ENCODE assay signal across 25 cellular contexts in the genomic region with DNA sequence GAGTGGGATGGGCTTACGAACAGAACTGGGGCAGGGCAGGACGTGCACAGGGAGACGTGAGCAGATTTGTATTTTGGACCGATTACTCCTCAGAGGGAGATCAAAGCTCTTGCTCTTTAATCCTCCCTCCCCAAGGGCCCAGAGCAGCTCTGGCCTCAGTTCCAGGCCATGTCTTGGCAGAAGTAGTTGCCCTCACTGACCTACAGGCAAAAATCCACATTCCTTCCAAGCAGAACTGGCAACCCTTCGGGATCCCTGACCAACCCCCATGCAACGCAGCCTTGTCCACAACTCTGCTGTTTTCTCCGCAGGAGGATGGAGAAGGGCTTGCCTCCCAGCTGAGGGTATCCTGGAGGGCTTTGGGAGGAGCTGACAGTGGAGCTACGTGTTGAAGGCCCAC.
DNase-seq lines count a peak whose midpoint lies in the region; ATAC-seq, FAIRE-seq and TF ChIP-seq lines count a peak whose summit lies in the region.
"Had no signal": no experiment of that assay in that cellular context is flagged by ENCODE, and none has a peak within 500 bp of the region (broad histone marks: within the 10 kb centered on the region; RNA-seq: fewer than 3 reads in every experiment).

No MANE protein-coding gene starts in this region.

- TF ChIP-seq RAD21 in liver (IDR thresholded peaks at IDR 0.05) (peak in 1 of 2 donors; percentile 10), HepG2 (CRISPR knock-in tag; IDR thresholded peaks at IDR 0.05) (no peak)

- H3K4me2 ChIP-seq in HepG2 (ENCODE audit: low read depth, low read length) = no peak overlapping the region

- H3K9ac ChIP-seq in liver (ENCODE audit: low read depth in 1 of 2, low read length in 2 of 2) = no peak overlapping the region
- no peak overlapping the region for H3K9ac ChIP-seq in HepG2 (ENCODE audit: insufficient read depth, low read depth, low read length)
- H3K9ac ChIP-seq: BLaER1, GM23248 had no signal

- TF ChIP-seq POLR2A in HepG2 (IDR thresholded peaks at IDR 0.05; ENCODE audit: insufficient read depth in 1 of 2, low read depth in 2 of 2, low read length in 2 of 2) (no peak), ovary (IDR thresholded peaks at IDR 0.05) (no peak)

- CTCF ChIA-PET in HepG2 (lab: Yijun Ruan, JAX; ENCODE audit: low intra/inter-chr PET ratio, low total read pairs) (no interaction called here), HEK293T (lab: Yijun Ruan, JAX) (interaction anchor here (1.9 kb wide), 1 partner anchor 16 kb away, joined by 8 read pairs; no protein-coding TSS in a partner anchor)

- no peaks in the 10 kb centered on the region for H3K4me1 ChIP-seq in liver (ENCODE audit: control insufficient read depth in 4 of 4, insufficient read depth in 4 of 4, low read length in 3 of 4)
- H3K4me1 ChIP-seq in HepG2 (ENCODE audit: insufficient read depth, low read length) = 0 out of 2 replicates have a peak, but pooled peaks cover 5% of the 10 kb centered on the region
- H3K4me1 ChIP-seq in ovary (ENCODE audit: insufficient read depth) = peaks cover 20% of the 10 kb centered on the region
- no peaks in the 10 kb centered on the region for H3K4me1 ChIP-seq in aorta (ENCODE audit: control insufficient read depth in 1 of 2, insufficient read depth in 2 of 2, low read length in 2 of 2)
- H3K4me1 ChIP-seq: body of pancreas, Caco-2, SJSA1 had no signal

- WGBS in liver = 62% methylated on average over 8 of the region's 8 CpGs
- 5% methylated on average over 4 of the region's 8 CpGs for WGBS in HepG2 (ENCODE audit: low lambda C conversion rate)
- 4 to 7% (median 6%) methylated on average over 7 to 8 of the region's 8 CpGs for WGBS in ovary, 3 donors
- 15 to 25% methylated on average over 8 of the region's 8 CpGs for WGBS in aorta, 2 donors

- TF ChIP-seq EP300 in HepG2 (IDR thresholded peaks at IDR 0.05; ENCODE audit: low read depth in 2 of 2, low read length in 2 of 2) (no peak), HepG2 (CRISPR knock-in tag; IDR thresholded peaks at IDR 0.05; ENCODE audit: borderline replicate concordance) (no peak), ovary (IDR thresholded peaks at IDR 0.05) (no peak)

- H3K27ac ChIP-seq in liver (ENCODE audit: low read depth in 1 of 2, low read length in 2 of 2) = peak overlapping the region in 1 of 2 donors; percentile 16
- H3K27ac ChIP-seq in HepG2 (ENCODE audit: extremely low read length, insufficient read depth, low read length) = no peak overlapping the region
- peak overlapping the region; percentile 38 to 76 for H3K27ac ChIP-seq in ovary
- H3K27ac ChIP-seq in aorta (ENCODE audit: low read depth in 1 of 2, low read length in 2 of 2) = no peak overlapping the region
- H3K27ac ChIP-seq: BLaER1, body of pancreas, GM23248, SJSA1, VCaP had no signal

- no peak for TF ChIP-seq CTCF in liver (IDR thresholded peaks at IDR 0.05; ENCODE audit: low read depth, low read length, missing input control)
- no peak for TF ChIP-seq CTCF in HepG2 (CRISPR knock-in tag; IDR thresholded peaks at IDR 0.05)
- no peak for TF ChIP-seq CTCF in ovary (IDR thresholded peaks at IDR 0.05)

- DNase-seq in HepG2 (ENCODE audit: low spot score) (no peak), left ventricle myocardium superior (no peak), ovary (peak; percentile 51 to 79 (median 73)), aorta (no peak), glomerular visceral epithelial cell (ENCODE audit: extremely low spot score) (no peak), HEK293T (ENCODE audit: extremely low spot score) (no peak)
- DNase-seq: activated CD8-positive, alpha-beta memory T cell treated with anti-CD3 and anti-CD28 coated beads, Interleukin-2, amount 50 U/mL, for 48 hours; activated naive CD8-positive, alpha-beta T cell treated with anti-CD3 and anti-CD28 coated beads for 36 hours; body of pancreas; Caco-2; DND-41; esophagus squamous epithelium; left colon; NCI-H1092; NCI-H2029; stimulated activated CD4-positive, alpha-beta T cell treated with anti-CD3 and anti-CD28 coated beads, Interleukin-4, amount 100 ng/mL, for 4 hours had no signal

- H3K79me2 ChIP-seq in HepG2 (ENCODE audit: insufficient read depth, low read length) = no peaks in the 10 kb centered on the region

- in situ Hi-C loops in HepG2 (cut with HindIII; ENCODE audit: extremely low pct_ligation_motif_present, low pct_unique_long_range_greater_than_20kb) = no loop called here

- H3K36me3 ChIP-seq in liver (ENCODE audit: control insufficient read depth in 4 of 4, insufficient read depth in 3 of 4, low read depth in 1 of 4, low read length in 3 of 4) (no peaks in the 10 kb centered on the region), HepG2 (replicated peaks in 1 of 2; ENCODE audit: control insufficient read depth in 1 of 2, insufficient read depth in 2 of 2, low read length in 2 of 2) (no peaks in the 10 kb centered on the region), ovary (no peaks in the 10 kb centered on the region), aorta (ENCODE audit: control insufficient read depth in 1 of 2, insufficient read depth in 2 of 2, low read length in 1 of 2) (no peaks in the 10 kb centered on the region)
- H3K36me3 ChIP-seq: BLaER1, esophagus squamous epithelium, SJSA1 had no signal

- intact Hi-C loops in HepG2 (cut with micrococcal nuclease; ENCODE audit: unreplicated experiment) (no loop called here), left ventricle myocardium superior (cut with micrococcal nuclease) (no loop called here), ovary (cut with DNase I) (loop anchor here in 1 of 4 donors (10.0 kb wide), 1 partner anchor 209 kb away; a partner anchor contains a TSS), aorta (cut with DNase I) (no loop called here)

- no peaks in the 10 kb centered on the region for H3K9me3 ChIP-seq in liver (ENCODE audit: control insufficient read depth in 4 of 4, low read length in 3 of 4)
- H3K9me3 ChIP-seq in HepG2 (ENCODE audit: low read length) = no peaks in the 10 kb centered on the region
- no peaks in the 10 kb centered on the region for H3K9me3 ChIP-seq in ovary
- H3K9me3 ChIP-seq in aorta (ENCODE audit: control insufficient read depth, low read length) = no peaks in the 10 kb centered on the region
- H3K9me3 ChIP-seq: BLaER1, body of pancreas, Caco-2, esophagus squamous epithelium, SJSA1 had no signal

- POLR2A ChIA-PET in HepG2 (lab: Yijun Ruan, JAX) (no interaction called here), HEK293T (lab: Yijun Ruan, JAX) (interaction anchor here (1.6 kb wide), 1 partner anchor 12 kb away, joined by 3 read pairs; no protein-coding TSS in a partner anchor)

- H2AFZ ChIP-seq in HepG2 (ENCODE audit: low read length) = no peak overlapping the region
- H2AFZ ChIP-seq: GM23248 had no signal

- no TSS peak for BruUV-seq in HepG2 (replicated peaks; lab: Mats Ljungman, UMichigan)

- H3K4me3 ChIP-seq in liver (ENCODE audit: low read depth in 1 of 3, low read length in 3 of 3) (no peak overlapping the region), HepG2 (replicated peaks in 1 of 3; ENCODE audit: insufficient read depth in 1 of 3, low read depth in 2 of 3, low read length in 3 of 3) (no peak overlapping the region), ovary (no peak overlapping the region), aorta (ENCODE audit: low read length in 2 of 2) (no peak overlapping the region)
- H3K4me3 ChIP-seq: BLaER1, body of pancreas, esophagus squamous epithelium, GM23248, SJSA1 had no signal

- H3K27me3 ChIP-seq in liver (ENCODE audit: control insufficient read depth in 4 of 4, insufficient read depth in 4 of 4, low read length in 3 of 4) (no peaks in the 10 kb centered on the region), HepG2 (ENCODE audit: control insufficient read depth in 1 of 2, insufficient read depth in 2 of 2, low read length in 2 of 2) (peaks cover 5 to 51% of the 10 kb centered on the region in 2 experiments; a peak in 4 of 5 replicates), ovary (no peaks in the 10 kb centered on the region), aorta (ENCODE audit: control insufficient read depth in 1 of 2, insufficient read depth in 2 of 2, low read length in 1 of 2) (no peaks in the 10 kb centered on the region)
- H3K27me3 ChIP-seq: BLaER1, body of pancreas, SJSA1 had no signal

- no peaks in the 10 kb centered on the region for H4K20me1 ChIP-seq in HepG2 (ENCODE audit: insufficient read depth, low read length)
- H4K20me1 ChIP-seq: BLaER1 had no signal

- ATAC-seq in HepG2 = no peak
- ATAC-seq in left ventricle myocardium superior = peak; percentile 79
- peak; percentile 30 for ATAC-seq in aorta (ENCODE audit: low FRiP score)
- no peak for ATAC-seq in HG03159 (IDR thresholded peaks at IDR 0.05; ENCODE audit: unreplicated experiment)
- ATAC-seq: body of pancreas, left colon, Panc1 had no signal

- FAIRE-seq in HepG2 (lab: Jason Lieb, UNC) = no peak
- FAIRE-seq: A204.1, colon had no signal

TF ChIP-seq in liver, 16 proteins besides CTCF, POLR2A, EP300 and RAD21:
- TF ChIP-seq NR2F2 (IDR thresholded peaks at IDR 0.05) = peak; percentile 82
- TF ChIP-seq RXRA (IDR thresholded peaks at IDR 0.05) = no peak

TF ChIP-seq in HEK293T, 16 proteins besides CTCF, POLR2A, EP300 and RAD21:
- TF ChIP-seq ARNT (IDR thresholded peaks at IDR 0.05) = no peak
- TF ChIP-seq BHLHE40 (IDR thresholded peaks at IDR 0.05; ENCODE audit: borderline replicate concordance) = no peak
- TF ChIP-seq SUZ12 (IDR thresholded peaks at IDR 0.05) = no peak
- TF ChIP-seq CTBP1 (IDR thresholded peaks at IDR 0.05; ENCODE audit: borderline replicate concordance) = no peak
- no peak for TF ChIP-seq SP1 (IDR thresholded peaks at IDR 0.05)
- no peak for TF ChIP-seq TARDBP (IDR thresholded peaks at IDR 0.05)
- TF ChIP-seq FOXM1 (IDR thresholded peaks at IDR 0.05; ENCODE audit: borderline replicate concordance) = no peak
- TF ChIP-seq FOXA1 (IDR thresholded peaks at IDR 0.05) = no peak
- no peak for TF ChIP-seq FOXK2 (IDR thresholded peaks at IDR 0.05)
- TF ChIP-seq ZNF384 (IDR thresholded peaks at IDR 0.05) = no peak
- no peak for TF ChIP-seq LEF1 (IDR thresholded peaks at IDR 0.05; ENCODE audit: borderline replicate concordance)
- no peak for TF ChIP-seq ELF4 (IDR thresholded peaks at IDR 0.05)
- TF ChIP-seq HDGF (IDR thresholded peaks at IDR 0.05; ENCODE audit: borderline replicate concordance) = no peak
- TF ChIP-seq, protein P1, sequence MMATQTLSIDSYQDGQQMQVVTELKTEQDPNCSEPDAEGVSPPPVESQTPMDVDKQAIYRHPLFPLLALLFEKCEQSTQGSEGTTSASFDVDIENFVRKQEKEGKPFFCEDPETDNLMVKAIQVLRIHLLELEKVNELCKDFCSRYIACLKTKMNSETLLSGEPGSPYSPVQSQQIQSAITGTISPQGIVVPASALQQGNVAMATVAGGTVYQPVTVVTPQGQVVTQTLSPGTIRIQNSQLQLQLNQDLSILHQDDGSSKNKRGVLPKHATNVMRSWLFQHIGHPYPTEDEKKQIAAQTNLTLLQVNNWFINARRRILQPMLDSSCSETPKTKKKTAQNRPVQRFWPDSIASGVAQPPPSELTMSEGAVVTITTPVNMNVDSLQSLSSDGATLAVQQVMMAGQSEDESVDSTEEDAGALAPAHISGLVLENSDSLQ (IDR thresholded peaks at IDR 0.05) = no peak

Comparison
In these comparisons a context has a peak if more than half of its experiments do, and no peak if none do; other contexts are left out.
1. H3K27ac ChIP-seq: peak in ovary (2 of 2); none in HepG2 (single experiment) and aorta (0 of 2).
2. ATAC-seq: peak in left ventricle myocardium superior (single experiment) and aorta (single experiment); none in HepG2 (single experiment) and HG03159 (single experiment).
3. DNase-seq: peak in ovary (5 of 5); none in HepG2 (single experiment), left ventricle myocardium superior (single experiment), aorta (0 of 2), glomerular visceral epithelial cell (single experiment) and HEK293T (single experiment).